19 cellular contexts compared by ENCODE assay signal in the genomic region with DNA sequence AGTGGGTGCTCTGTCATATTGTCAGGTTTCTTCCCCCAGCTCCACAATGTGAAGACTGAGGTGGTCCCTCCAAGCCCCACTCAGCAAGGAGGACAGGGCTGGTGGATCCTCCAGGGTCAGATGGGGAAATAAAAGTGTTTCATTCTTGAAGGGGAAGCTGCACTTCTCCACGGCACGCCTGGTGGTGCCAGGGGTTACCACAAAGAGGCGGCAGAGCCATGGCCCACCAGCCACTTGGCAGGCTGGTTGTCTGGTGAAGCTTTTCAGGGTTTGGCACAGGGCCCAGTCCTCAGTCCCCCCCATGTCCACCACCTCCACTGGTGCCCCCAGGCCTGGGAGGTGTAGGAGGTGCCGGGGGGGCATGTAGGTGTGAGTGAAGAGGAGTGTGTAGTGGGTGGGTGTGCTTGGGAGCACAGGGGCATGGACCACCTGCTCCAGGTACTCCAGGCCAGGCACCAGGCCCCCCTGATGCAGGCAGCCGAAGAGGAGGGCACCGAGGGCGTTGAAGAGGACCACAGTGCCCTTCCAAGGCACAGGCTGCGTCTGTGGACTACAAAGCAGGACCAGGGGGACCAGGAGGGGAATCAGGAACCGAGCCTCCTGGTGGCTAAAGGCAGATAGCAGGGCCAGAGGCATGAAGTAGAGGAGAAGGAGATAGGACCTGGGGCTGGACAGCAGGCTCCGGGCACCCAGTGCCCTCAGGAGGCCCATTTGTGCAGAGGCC. TPM values are rescaled to one million over a fixed set of nuclear protein-coding genes. Genes with fewer than 3 reads are reported as not detected.
DNase-seq lines count a peak whose midpoint lies in the region; ATAC-seq and TF ChIP-seq lines count a peak whose summit lies in the region.
"Had no signal": no experiment of that assay in that cellular context is flagged by ENCODE, and none has a peak within 500 bp of the region (broad histone marks: within the 10 kb centered on the region; RNA-seq: fewer than 3 reads in every experiment).

No MANE protein-coding gene starts in this region.

- TF ChIP-seq CTCF in HFF-Myc (IDR thresholded peaks at IDR 0.05; ENCODE audit: low read depth, low read length, missing control alignments) (peak; percentile 11), astrocyte of the spinal cord (IDR thresholded peaks at IDR 0.05; ENCODE audit: low read depth, low read length) (peak; percentile 33), kidney epithelial cell (IDR thresholded peaks at IDR 0.05; ENCODE audit: insufficient read depth, low read length, poor library complexity, severe bottlenecking) (peak; percentile 3)

- in situ Hi-C loops in astrocyte of the spinal cord (cut with HindIII; ENCODE audit: low sequenced_read_pairs) = no loop called here

- no peak for ATAC-seq in GM18907 (IDR thresholded peaks at IDR 0.05; ENCODE audit: unreplicated experiment)

- no peak overlapping the region for H3K4me3 ChIP-seq in HFF-Myc (replicated peaks; ENCODE audit: low read depth, low read length)
- no peak overlapping the region for H3K4me3 ChIP-seq in astrocyte of the spinal cord (ENCODE audit: low read depth, low read length)
- H3K4me3 ChIP-seq in kidney epithelial cell (ENCODE audit: low read depth, low read length) = no peak overlapping the region
- H3K4me3 ChIP-seq: lung, tibial nerve had no signal

- H3K27me3 ChIP-seq in kidney epithelial cell (ENCODE audit: control insufficient read depth, insufficient read depth, low read length) = peaks cover 5% of the 10 kb centered on the region
- H3K27me3 ChIP-seq: tibial nerve had no signal

- peak; percentile 44 for DNase-seq in DMS 273 (lab: John Stamatoyannopoulos, UW; ENCODE audit: unreplicated experiment)
- DNase-seq in DMS 273 treated with DMSO at 0.1 percent for 48 hours (lab: John Stamatoyannopoulos, UW) = no peak
- no peak for DNase-seq in HFF-Myc (ENCODE audit: extremely low read depth, low read depth)
- DNase-seq in astrocyte of the spinal cord (ENCODE audit: low read depth, low spot score) = no peak
- no peak for DNase-seq in kidney epithelial cell (ENCODE audit: low read depth)
- DNase-seq in H4 (ENCODE audit: low spot score) = no peak
- DNase-seq in SHP77 (lab: John Stamatoyannopoulos, UW) = no peak
- DNase-seq: activated CD4-positive, alpha-beta memory T cell treated with anti-CD3 and anti-CD28 coated beads, Interleukin-2, amount 10 ng/mL, durations not matched to agents 7 days and 5 days; activated effector memory CD4-positive, alpha-beta T cell treated with Interleukin-2 at 50 U/mL for 16 hours; anterior cingulate cortex; COR-L47; dermis blood vessel endothelial cell; NCI-H187; NCI-H69; nephron progenitor cell; stimulated activated CD4-positive, alpha-beta T cell treated with anti-CD3 and anti-CD28 coated beads, Interleukin-2, amount 100 ng/mL, for 24 hours had no signal

- H3K36me3 ChIP-seq in kidney epithelial cell (ENCODE audit: control insufficient read depth, insufficient read depth, low read length) = no peaks in the 10 kb centered on the region

RNA-seq across cellular contexts. Expression of gene NCBP2, which starts 5.0 kb away (rescaled TPM):
- total RNA-seq in kidney epithelial cell = 51.1 and 62.2 TPM in 2 replicates
- total RNA-seq in H4 (2014; rRNA removed; shearing (Covaris generic)) = 96.0 and 116 TPM in 2 replicates

RNA-seq across cellular contexts. Expression of gene PIGZ, which starts 21.3 kb away (rescaled TPM):
- total RNA-seq in kidney epithelial cell = 0.88 and 1.1 TPM in 2 replicates
- 0.89 and 1.7 TPM in 2 replicates for total RNA-seq in H4 (2014; rRNA removed; shearing (Covaris generic))
